ENCODE assay signal across 16 cellular contexts in genomic region chr20:33059741-33060390, GRCh38. TPM values are rescaled to one million over a fixed set of nuclear protein-coding genes. Genes with fewer than 3 reads are reported as not detected.
DNase-seq lines count a peak whose midpoint lies in the region; ATAC-seq and TF ChIP-seq lines count a peak whose summit lies in the region.
"Had no signal": no experiment of that assay in that cellular context is flagged by ENCODE, and none has a peak within 500 bp of the region (broad histone marks: within the 10 kb centered on the region; RNA-seq: fewer than 3 reads in every experiment).

No MANE protein-coding gene starts in this region.

- H3K27me3 ChIP-seq in osteoblast (ENCODE audit: insufficient read depth, low read length) = no peaks in the 10 kb centered on the region
- no peaks in the 10 kb centered on the region for H3K27me3 ChIP-seq in right atrium auricular region

- ATAC-seq in esophagus mucosa = peak; percentile 48
- ATAC-seq: CD8-positive, alpha-beta T cell; HCT116 had no signal

- H3K4me2 ChIP-seq in osteoblast (ENCODE audit: insufficient read depth, low read length) = no peak overlapping the region

- H3K36me3 ChIP-seq in osteoblast (ENCODE audit: insufficient read depth, low read length) (no peaks in the 10 kb centered on the region), right atrium auricular region (no peaks in the 10 kb centered on the region)

- no peak overlapping the region for H3K4me3 ChIP-seq in osteoblast (ENCODE audit: insufficient read depth, low read length)
- H3K4me3 ChIP-seq in right atrium auricular region = no peak overlapping the region
- H3K4me3 ChIP-seq in coronary artery = no peak overlapping the region

- H3K27ac ChIP-seq in osteoblast (ENCODE audit: low read depth, low read length) = no peak overlapping the region
- no peak overlapping the region for H3K27ac ChIP-seq in right atrium auricular region
- no peak overlapping the region for H3K27ac ChIP-seq in coronary artery
- H3K27ac ChIP-seq: 22Rv1 had no signal

- H4K20me1 ChIP-seq in osteoblast (ENCODE audit: insufficient read depth, low read length) = no peaks in the 10 kb centered on the region

- H3K4me1 ChIP-seq in osteoblast (ENCODE audit: insufficient read depth, low read length) (no peaks in the 10 kb centered on the region), right atrium auricular region (no peaks in the 10 kb centered on the region)

- H3K9me3 ChIP-seq in osteoblast (ENCODE audit: low read depth, low read length) (no peaks in the 10 kb centered on the region), right atrium auricular region (no peaks in the 10 kb centered on the region)

- TF ChIP-seq CTCF in osteoblast (IDR thresholded peaks at IDR 0.05; ENCODE audit: extremely low read depth, low read depth, low read length) (no peak), right atrium auricular region (IDR thresholded peaks at IDR 0.05) (no peak), coronary artery (IDR thresholded peaks at IDR 0.05) (no peak)

- DNase-seq in NCI-H748 (lab: John Stamatoyannopoulos, UW; ENCODE audit: unreplicated experiment) (peak; percentile 15), NCI-H748 treated with DMSO at 0.1 percent for 48 hours (lab: John Stamatoyannopoulos, UW) (no peak), osteoblast (ENCODE audit: insufficient read length, low spot score, missing footprints) (peak; percentile 45), right atrium auricular region (ENCODE audit: low spot score) (no peak), coronary artery (ENCODE audit: low spot score) (no peak)
- DNase-seq: CD8-positive, alpha-beta T cell; COR-L47; DMS153; DMS79 treated with DMSO at 0.1 percent for 48 hours; EL; GOT3 had no signal

- no peak overlapping the region for H2AFZ ChIP-seq in osteoblast (ENCODE audit: low read length)

- no peaks in the 10 kb centered on the region for H3K79me2 ChIP-seq in osteoblast (ENCODE audit: insufficient read depth, low read length)

RNA-seq across cellular contexts. Expression of gene BPIFB3, which starts 6.2 kb away (rescaled TPM):
- total RNA-seq in esophagus mucosa (not detected), osteoblast (not detected in 2 replicates), right atrium auricular region (not detected)
- total RNA-seq: A673; CD8-positive, alpha-beta T cell; HT1080 had no signal

RNA-seq across cellular contexts. Expression of gene BPIFB4, which starts 19.6 kb away (rescaled TPM):
- total RNA-seq in esophagus mucosa (not detected), osteoblast (not detected in 2 replicates), right atrium auricular region (not detected)
- total RNA-seq: A673; CD8-positive, alpha-beta T cell; HT1080 had no signal

RNA-seq across cellular contexts. Expression of gene BPIFB6, which starts 28.4 kb away (rescaled TPM):
- not detected for total RNA-seq in esophagus mucosa
- not detected in 2 replicates for total RNA-seq in osteoblast
- total RNA-seq in right atrium auricular region = not detected
- total RNA-seq: A673; CD8-positive, alpha-beta T cell; HT1080 had no signal

RNA-seq across cellular contexts. Expression of gene BPIFB2, which starts 52.4 kb away (rescaled TPM):
- total RNA-seq in esophagus mucosa = 2.0 TPM
- total RNA-seq in osteoblast = not detected in 2 replicates
- not detected for total RNA-seq in right atrium auricular region
- total RNA-seq: A673; CD8-positive, alpha-beta T cell; HT1080 had no signal

RNA-seq across cellular contexts. Expression of gene SUN5, which starts 55.6 kb away (rescaled TPM):
- not detected for total RNA-seq in esophagus mucosa
- total RNA-seq in osteoblast = not detected in 2 replicates
- total RNA-seq in right atrium auricular region = not detected
- total RNA-seq: A673; CD8-positive, alpha-beta T cell; HT1080 had no signal

Comparison
In these comparisons a context has a peak if more than half of its experiments do, and no peak if none do; other contexts are left out.
1. DNase-seq: peak in NCI-H748 (single experiment) and osteoblast (single experiment); none in NCI-H748 treated with DMSO at 0.1 percent for 48 hours (single experiment), right atrium auricular region (single experiment) and coronary artery (single experiment).